In genomic region chr6:68635706-68636513, GRCh38 we compare ENCODE assay signal across 9 cellular contexts. TPM values are rescaled to one million over a fixed set of nuclear protein-coding genes. Genes with fewer than 3 reads are reported as not detected.
DNase-seq lines count a peak whose midpoint lies in the region; ATAC-seq and TF ChIP-seq lines count a peak whose summit lies in the region.
"Had no signal": no experiment of that assay in that cellular context is flagged by ENCODE, and none has a peak within 500 bp of the region (broad histone marks: within the 10 kb centered on the region; RNA-seq: fewer than 3 reads in every experiment).

No MANE protein-coding gene starts in this region.

- WGBS in spleen, 5 donors = 1 to 3% (median 2%) methylated on average over 24 of the region's 24 CpGs

- H3K4me1 ChIP-seq in iPS-20b (ENCODE audit: insufficient read depth, low read length) (peaks cover 14% of the 10 kb centered on the region), spleen (peaks cover 0 to 59% (median 27%) of the 10 kb centered on the region in 6 donors)

- H3K27ac ChIP-seq in angular gyrus (ENCODE audit: low read depth, low read length) = peak overlapping the region; percentile 76
- H3K27ac ChIP-seq in iPS-20b (ENCODE audit: low read length) = no peak overlapping the region
- peak overlapping the region in 5 of 8 donors; percentile 46 to 80 (median 71) for H3K27ac ChIP-seq in spleen

- H3K9ac ChIP-seq in iPS-20b (ENCODE audit: low read depth, low read length) = peak overlapping the region; percentile 72; the same call in 1 of the 2 replicates

- H3K36me3 ChIP-seq in iPS-20b (ENCODE audit: insufficient read depth, low read depth, low read length) (no peaks in the 10 kb centered on the region), spleen (no peaks in the 10 kb centered on the region)

- ATAC-seq in GM18517 (IDR thresholded peaks at IDR 0.05; ENCODE audit: unreplicated experiment) = no peak

- H3K4me3 ChIP-seq in Jurkat, Clone E6-1 (ENCODE audit: low read length) = peak overlapping the region; percentile 52
- H3K4me3 ChIP-seq in iPS-20b (ENCODE audit: low read length) (peak overlapping the region; percentile 89), spleen (peak overlapping the region; percentile 24 to 80 (median 57))

- DNase-seq in DMS 273 (lab: John Stamatoyannopoulos, UW; ENCODE audit: unreplicated experiment) (peak; percentile 81), spleen (no peak), SIG-M5 treated with dmso at 0.1 percent for 504 hours (lab: John Stamatoyannopoulos, UW; ENCODE audit: unreplicated experiment) (no peak)
- no peak for DNase-seq in Jurkat, Clone E6-1 (ENCODE audit: low read depth, low spot score)
- DNase-seq in activated CD4-positive, alpha-beta T cell treated with anti-CD3 and anti-CD28 coated beads for 4 hours = no peak

- peaks cover 83% of the 10 kb centered on the region for H3K27me3 ChIP-seq in iPS-20b (ENCODE audit: insufficient read depth, low read length)
- H3K27me3 ChIP-seq in spleen (replicated peaks in 1 of 7) = peaks cover 0 to 73% (median 9%) of the 10 kb centered on the region in 7 donors

- TF ChIP-seq POLR2A in spleen (IDR thresholded peaks at IDR 0.05) = no peak

- H3K9me3 ChIP-seq in iPS-20b (ENCODE audit: insufficient read depth, low read depth, low read length) (no peaks in the 10 kb centered on the region), spleen (no peaks in the 10 kb centered on the region)

- TF ChIP-seq CTCF in spleen (IDR thresholded peaks at IDR 0.05 in 8 of 11, conservative IDR thresholded peaks at IDR 0.05 in 3 of 11) = no peak

- intact Hi-C loops in spleen (cut with DNase I; ENCODE audit: low total_unique reads) = no loop called here

RNA-seq across cellular contexts. Expression of gene ADGRB3, which starts 0.8 kb away (rescaled TPM):
- polyA plus RNA-seq in Jurkat, Clone E6-1 (2012; ENCODE audit: insufficient read depth, insufficient read length) = not detected
- total RNA-seq in spleen = 1 to 10 TPM in 6 of 7 donors, under 1 TPM in 1; 0.64 to 4.1 (median 1.5) TPM
- polyA plus RNA-seq in spleen = under 1 TPM; 0.09 to 0.58 (median 0.23) TPM
- total RNA-seq: RPMI7951 had no signal
